In the genomic region with DNA sequence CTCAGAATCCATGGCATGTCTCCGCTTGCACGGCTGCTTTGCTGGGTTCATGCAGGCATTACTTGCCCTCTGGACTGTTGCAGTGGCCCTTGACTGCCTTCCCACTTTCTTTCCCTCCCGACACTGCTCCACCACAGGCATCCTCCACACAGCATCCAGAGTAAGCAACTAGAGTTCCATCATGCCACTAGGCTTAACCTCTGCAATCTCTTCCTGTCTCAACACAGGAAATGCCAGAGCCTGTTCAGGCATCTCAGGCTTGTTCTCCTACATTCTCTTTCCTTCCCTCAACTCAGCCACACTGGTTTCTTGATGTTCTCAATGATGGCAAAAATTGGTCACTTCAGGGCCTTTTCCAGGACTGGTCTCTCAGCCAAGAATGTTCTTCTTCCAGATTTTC, we compare ENCODE assay signal across 1 cellular context.
TF ChIP-seq lines count a peak whose summit lies in the region.

No MANE protein-coding gene starts in this region.

TF ChIP-seq in SK-N-SH treated with all-trans-retinoic acid at 6 μM for 48 hours, 23 proteins besides CTCF, POLR2A, EP300 and RAD21 (continued from another document):
- TF ChIP-seq, protein P1, sequence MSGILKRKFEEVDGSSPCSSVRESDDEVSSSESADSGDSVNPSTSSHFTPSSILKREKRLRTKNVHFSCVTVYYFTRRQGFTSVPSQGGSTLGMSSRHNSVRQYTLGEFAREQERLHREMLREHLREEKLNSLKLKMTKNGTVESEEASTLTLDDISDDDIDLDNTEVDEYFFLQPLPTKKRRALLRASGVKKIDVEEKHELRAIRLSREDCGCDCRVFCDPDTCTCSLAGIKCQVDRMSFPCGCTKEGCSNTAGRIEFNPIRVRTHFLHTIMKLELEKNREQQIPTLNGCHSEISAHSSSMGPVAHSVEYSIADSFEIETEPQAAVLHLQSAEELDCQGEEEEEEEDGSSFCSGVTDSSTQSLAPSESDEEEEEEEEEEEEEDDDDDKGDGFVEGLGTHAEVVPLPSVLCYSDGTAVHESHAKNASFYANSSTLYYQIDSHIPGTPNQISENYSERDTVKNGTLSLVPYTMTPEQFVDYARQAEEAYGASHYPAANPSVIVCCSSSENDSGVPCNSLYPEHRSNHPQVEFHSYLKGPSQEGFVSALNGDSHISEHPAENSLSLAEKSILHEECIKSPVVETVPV (CRISPR knock-in tag; IDR thresholded peaks at IDR 0.05): no peak
- TF ChIP-seq ZC3H10 (CRISPR knock-in tag; IDR thresholded peaks at IDR 0.05): no peak
- no peak for TF ChIP-seq GLIS3 (CRISPR knock-in tag; IDR thresholded peaks at IDR 0.05)
